8 cellular contexts compared by ENCODE assay signal in genomic region chr7:121530251-121531174, GRCh38.
DNase-seq lines count a peak whose midpoint lies in the region; ATAC-seq lines count a peak whose summit lies in the region.

No MANE protein-coding gene starts in this region.

- intact Hi-C loops in left ventricle myocardium superior (cut with micrococcal nuclease), result no loop called here

- peak; percentile 96 for DNase-seq in EL
- peak; percentile 100 for DNase-seq in HT1080 (ENCODE audit: low read depth)
- DNase-seq in activated T-cell treated with anti-CD3 and anti-CD28 coated beads for 48 hours (ENCODE audit: low read depth), result peak; percentile 30
- DNase-seq in left ventricle myocardium superior, result no peak
- DNase-seq in stimulated activated CD8-positive, alpha-beta memory T cell treated with anti-CD3 and anti-CD28 coated beads, Interleukin-12 subunit alpha, Interleukin-12 subunit beta, amount 100 ng/mL, for 4 hours (ENCODE audit: low read depth), result peak; percentile 38
- DNase-seq in 8988T, result no peak
- DNase-seq in NCI-H2196 (lab: John Stamatoyannopoulos, UW; ENCODE audit: unreplicated experiment), result no peak

- ATAC-seq in GM21529 (IDR thresholded peaks at IDR 0.05; ENCODE audit: unreplicated experiment) (peak; percentile 98), left ventricle myocardium superior (peak; percentile 87)

Comparison
In these comparisons a context has a peak if more than half of its experiments do, and no peak if none do; other contexts are left out.
1. DNase-seq: peak in EL (single experiment), HT1080 (single experiment), activated T-cell treated with anti-CD3 and anti-CD28 coated beads for 48 hours (single experiment) and stimulated activated CD8-positive, alpha-beta memory T cell treated with anti-CD3 and anti-CD28 coated beads, Interleukin-12 subunit alpha, Interleukin-12 subunit beta, amount 100 ng/mL, for 4 hours (single experiment); none in left ventricle myocardium superior (single experiment), 8988T (single experiment) and NCI-H2196 (single experiment).